In the genomic region with DNA sequence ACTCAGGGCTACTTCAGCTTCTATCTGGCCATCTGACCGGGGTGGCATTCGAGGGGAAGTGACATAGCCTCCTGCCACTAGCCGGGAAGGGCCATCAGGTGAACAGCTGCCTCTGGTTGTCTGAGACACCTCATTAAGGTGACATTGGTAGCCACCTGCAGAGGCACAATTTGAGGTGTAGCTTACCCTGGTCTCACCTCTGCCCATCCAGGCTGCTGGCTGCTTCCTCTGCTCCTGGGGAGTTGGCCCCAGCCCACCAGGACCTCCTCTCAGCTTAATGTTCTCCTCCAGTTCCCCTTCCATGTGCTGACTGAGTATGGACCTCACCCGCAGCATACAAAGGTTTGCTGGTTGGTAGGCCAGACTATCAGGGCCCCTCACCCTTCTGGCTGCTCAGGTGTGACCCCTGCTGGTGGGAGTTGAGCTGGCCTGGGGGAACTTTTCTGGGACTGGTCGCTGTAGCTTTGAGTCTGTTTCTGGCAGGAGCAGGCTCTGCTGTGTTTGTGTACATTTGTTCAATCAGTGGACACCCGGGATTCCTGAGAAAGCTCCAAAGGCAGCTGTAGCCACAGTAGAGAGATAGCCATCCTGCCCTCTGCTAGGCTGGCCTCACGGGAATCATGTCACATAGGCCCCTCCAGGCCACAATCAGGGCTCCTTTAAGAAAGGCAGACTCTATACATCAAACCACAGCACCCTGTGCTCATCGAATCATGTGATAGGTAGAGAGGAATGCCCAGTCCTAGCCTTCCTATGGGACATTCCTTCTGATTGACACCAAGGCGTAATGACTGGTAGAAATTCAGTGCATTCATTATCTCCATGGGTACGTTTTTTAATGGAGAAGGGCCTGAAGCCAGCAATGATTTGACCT, we compare ENCODE assay signal across 8 cellular contexts.
DNase-seq lines count a peak whose midpoint lies in the region; ATAC-seq lines count a peak whose summit lies in the region.

No MANE protein-coding gene starts in this region.

- H3K4me3 ChIP-seq in effector memory CD4-positive, alpha-beta T cell (ENCODE audit: insufficient read depth, low read depth, low read length, poor library complexity, severe bottlenecking), result no peak overlapping the region

- POLR2A ChIA-PET in activated CD4-positive, alpha-beta memory T cell treated with anti-CD3 and anti-CD28 coated beads, Interleukin-2, amount 10 ng/mL, durations not matched to agents 7 days and 5 days (lab: Charles Lee), result interaction anchor here (1.2 kb wide), 1 partner anchor 266 kb away, joined by 3 read pairs; no protein-coding TSS in a partner anchor

- no peaks in the 10 kb centered on the region for H3K9me3 ChIP-seq in effector memory CD4-positive, alpha-beta T cell (ENCODE audit: control insufficient read depth, low read length)

- no peak overlapping the region for H3K27ac Mint-ChIP-seq in activated CD4-positive, alpha-beta memory T cell treated with anti-CD3 and anti-CD28 coated beads, Interleukin-2, amount 10 ng/mL, durations not matched to agents 7 days and 5 days

- H3K36me3 Mint-ChIP-seq in activated CD4-positive, alpha-beta memory T cell treated with anti-CD3 and anti-CD28 coated beads, Interleukin-2, amount 10 ng/mL, durations not matched to agents 7 days and 5 days (ENCODE audit: low read depth), result no peaks in the 10 kb centered on the region

- peak; percentile 24 to 66 for DNase-seq in NCI-H446 (lab: John Stamatoyannopoulos, UW)
- DNase-seq in NCI-H446 treated with DMSO at 0.1 percent for 48 hours (lab: John Stamatoyannopoulos, UW), result no peak
- peak; percentile 14 for DNase-seq in NCI-H1694 (lab: John Stamatoyannopoulos, UW)
- DNase-seq in activated CD4-positive, alpha-beta memory T cell treated with anti-CD3 and anti-CD28 coated beads, Interleukin-2, amount 10 ng/mL, durations not matched to agents 7 days and 5 days, result peak; percentile 74
- peak; percentile 26 to 43 (median 36) for DNase-seq in effector memory CD4-positive, alpha-beta T cell
- DNase-seq in midbrain (lab: John Stamatoyannopoulos, UW), result peak; percentile 48
- peak; percentile 90 for DNase-seq in stimulated activated CD8-positive, alpha-beta memory T cell treated with anti-CD3 and anti-CD28 coated beads, Interleukin-4, amount 100 ng/mL, for 48 hours

- no peaks in the 10 kb centered on the region for H3K9me3 Mint-ChIP-seq in activated CD4-positive, alpha-beta memory T cell treated with anti-CD3 and anti-CD28 coated beads, Interleukin-2, amount 10 ng/mL, durations not matched to agents 7 days and 5 days

- H3K4me3 Mint-ChIP-seq in activated CD4-positive, alpha-beta memory T cell treated with anti-CD3 and anti-CD28 coated beads, Interleukin-2, amount 10 ng/mL, durations not matched to agents 7 days and 5 days, result no peak overlapping the region

- CTCF ChIA-PET in activated CD4-positive, alpha-beta memory T cell treated with anti-CD3 and anti-CD28 coated beads, Interleukin-2, amount 10 ng/mL, durations not matched to agents 7 days and 5 days (lab: Charles Lee), result interaction anchor here (0.6 to 6.2 kb wide), 23 partner anchors 8 to 679 kb away, joined by 3 to 78 read pairs (median 4); no protein-coding TSS in a partner anchor

- peaks cover 2% of the 10 kb centered on the region for H3K27me3 Mint-ChIP-seq in activated CD4-positive, alpha-beta memory T cell treated with anti-CD3 and anti-CD28 coated beads, Interleukin-2, amount 10 ng/mL, durations not matched to agents 7 days and 5 days

- no peaks in the 10 kb centered on the region for H3K36me3 ChIP-seq in effector memory CD4-positive, alpha-beta T cell (ENCODE audit: control insufficient read depth, insufficient read depth, low read length)

- no peak overlapping the region for H3K27ac ChIP-seq in effector memory CD4-positive, alpha-beta T cell (ENCODE audit: insufficient read depth, low read length, poor library complexity, severe bottlenecking)

- ATAC-seq in HG03460 (IDR thresholded peaks at IDR 0.05; ENCODE audit: unreplicated experiment), result no peak

- H3K4me1 Mint-ChIP-seq in activated CD4-positive, alpha-beta memory T cell treated with anti-CD3 and anti-CD28 coated beads, Interleukin-2, amount 10 ng/mL, durations not matched to agents 7 days and 5 days, result peaks cover 4% of the 10 kb centered on the region

- H3K4me1 ChIP-seq in effector memory CD4-positive, alpha-beta T cell (ENCODE audit: control insufficient read depth, insufficient read depth, low read length, poor library complexity, severe bottlenecking), result peaks cover 3% of the 10 kb centered on the region

- H3K27me3 ChIP-seq in effector memory CD4-positive, alpha-beta T cell (replicated peaks; ENCODE audit: control insufficient read depth, insufficient read depth, low read length, poor library complexity, severe bottlenecking), result no peaks in the 10 kb centered on the region
